Comparison of ENCODE assay signal across 8 cellular contexts in genomic region chr9:4662108-4662988, GRCh38. TPM values are rescaled to one million over a fixed set of nuclear protein-coding genes. Genes with fewer than 3 reads are reported as not detected.
DNase-seq lines count a peak whose midpoint lies in the region; ATAC-seq, FAIRE-seq and TF ChIP-seq lines count a peak whose summit lies in the region.

Gene PLPP6, plus strand, starts transcription at chr9:4662294. Its CDS starts 82 bp downstream, at chr9:4662376.

- H4K20me1 ChIP-seq in endothelial cell of umbilical vein (replicated peaks; ENCODE audit: control insufficient read depth, extremely low read depth, insufficient read depth, low read length) = no peaks in the 10 kb centered on the region

- dilution Hi-C loops in endothelial cell of umbilical vein (cut with MboI; ENCODE audit: extremely low pct_ligation_motif_present, low sequenced_read_pairs) = no loop called here

- POLR2A ChIA-PET in endothelial cell of umbilical vein (lab: Charles Lee) = no interaction called here

- H3K4me1 ChIP-seq in endothelial cell of umbilical vein (ENCODE audit: control insufficient read depth, extremely low read depth, insufficient read depth, low read length) = peaks cover 32% of the 10 kb centered on the region

- peak; percentile 76 for ATAC-seq in GM21360 (IDR thresholded peaks at IDR 0.05; ENCODE audit: unreplicated experiment)

- BruUV-seq in endothelial cell of umbilical vein (replicated peaks; lab: Mats Ljungman, UMichigan) = no TSS peak

- intact Hi-C loops in endothelial cell of umbilical vein (cut with micrococcal nuclease) = loop anchor here (1.0 to 2.0 kb wide), 5 partner anchors 17 to 326 kb away; partner anchors contain the start of gene CDC37L1

- no peaks in the 10 kb centered on the region for H3K9me3 ChIP-seq in endothelial cell of umbilical vein (replicated peaks; ENCODE audit: control insufficient read depth, insufficient read depth, low read length)

- peak within 1 kb of the TSS; percentile 82 for H3K4me2 ChIP-seq in endothelial cell of umbilical vein (ENCODE audit: insufficient read depth, low read length)

- peak within 1 kb of the TSS; percentile 64 for H3K9ac ChIP-seq in endothelial cell of umbilical vein (replicated peaks; ENCODE audit: extremely low read depth, insufficient read depth, low read length)

- peak within 1 kb of the TSS; percentile 57 to 81 (median 71) for H3K4me3 ChIP-seq in endothelial cell of umbilical vein (replicated peaks in 1 of 3; ENCODE audit: insufficient read depth in 1 of 3, low read depth in 1 of 3, low read length in 3 of 3)

- peak within 1 kb of the TSS; percentile 10 for H3K27ac ChIP-seq in endothelial cell of umbilical vein (ENCODE audit: insufficient read depth, low read depth, low read length)

- H3K9me1 ChIP-seq in endothelial cell of umbilical vein (replicated peaks; ENCODE audit: control insufficient read depth, extremely low read depth, insufficient read depth, low read length) = no peaks in the 10 kb centered on the region

- H3K79me2 ChIP-seq in endothelial cell of umbilical vein (ENCODE audit: control insufficient read depth, insufficient read depth, low read length) = no peaks in the 10 kb centered on the region

- H2AFZ ChIP-seq in endothelial cell of umbilical vein (ENCODE audit: low read depth, low read length) = peak within 1 kb of the TSS; percentile 79

- no peaks in the 10 kb centered on the region for H3K27me3 ChIP-seq in endothelial cell of umbilical vein (ENCODE audit: control insufficient read depth in 2 of 2, insufficient read depth in 2 of 2, low read length in 2 of 2)

- TF ChIP-seq CTCF in D721Med (IDR thresholded peaks at IDR 0.05; ENCODE audit: insufficient read depth, missing control alignments) (peak; percentile 60), endothelial cell of umbilical vein (IDR thresholded peaks at IDR 0.05; ENCODE audit: extremely low read depth in 1 of 2, insufficient read depth in 1 of 2, low read depth in 1 of 2, low read length in 2 of 2) (peak; percentile 18 to 57)

- CTCF ChIA-PET in endothelial cell of umbilical vein (lab: Charles Lee) = interaction anchor here (0.7 to 1.4 kb wide), 6 partner anchors 10 to 57 kb away, joined by 3 to 5 read pairs (median 3); partner anchors contain the start of gene CDC37L1

- H3K36me3 ChIP-seq in endothelial cell of umbilical vein (ENCODE audit: control insufficient read depth in 2 of 2, extremely low read depth in 1 of 2, insufficient read depth in 2 of 2, low read length in 2 of 2) = no peaks in the 10 kb centered on the region

- peak; percentile 74 for TF ChIP-seq POLR2A in endothelial cell of umbilical vein (IDR thresholded peaks at IDR 0.05; ENCODE audit: low read depth, low read length)

- DNase-seq in D721Med (ENCODE audit: insufficient read length, low spot score) (peak; percentile 57), HT-29 (ENCODE audit: low spot score) (peak; percentile 97), NOMO-1 treated with DMSO at 0.1 percent for 48 hours (lab: John Stamatoyannopoulos, UW; ENCODE audit: unreplicated experiment) (peak; percentile 36), activated T-cell treated with anti-CD3 and anti-CD28 coated beads for 24 hours (ENCODE audit: low read depth) (peak; percentile 69), endothelial cell of umbilical vein (ENCODE audit: low read depth, low spot score) (peak; percentile 76), middle frontal gyrus (ENCODE audit: extremely low spot score, low spot score) (peak; percentile 58)
- DNase-seq in stimulated activated CD8-positive, alpha-beta memory T cell treated with anti-CD3 and anti-CD28 coated beads, Interleukin-4, amount 100 ng/mL, for 48 hours = peak; percentile 82

- no peak for FAIRE-seq in D721Med (lab: Jason Lieb, UNC)
- FAIRE-seq in endothelial cell of umbilical vein (lab: Jason Lieb, UNC) = peak; percentile 76

TF ChIP-seq in endothelial cell of umbilical vein, 7 proteins besides CTCF, POLR2A, EP300 and RAD21:
- TF ChIP-seq FOS (IDR thresholded peaks at IDR 0.05; ENCODE audit: borderline replicate concordance, insufficient read depth, low read length) (no peak), POLR2AphosphoS5 (IDR thresholded peaks at IDR 0.05; ENCODE audit: insufficient read depth, low read depth, low read length) (peak; percentile 82), JUN (IDR thresholded peaks at IDR 0.05; ENCODE audit: borderline replicate concordance, insufficient read depth, insufficient read length, low read depth) (no peak)

RNA-seq across cellular contexts. Expression of gene PLPP6, which starts in this region (rescaled TPM):
- 12.7 and 13.5 TPM in 2 replicates for total RNA-seq in HT-29 (2014; rRNA removed; shearing (Covaris generic))
- 5.4 and 6.4 TPM in 2 replicates for total RNA-seq in endothelial cell of umbilical vein
- polyA plus RNA-seq in endothelial cell of umbilical vein = 6.3 and 7.0 TPM in 2 replicates
- polyA plus RNA-seq in endothelial cell of umbilical vein (2011; cell fraction: cytosol; rRNA removed) = 4.3 and 4.8 TPM in 2 replicates
- polyA plus RNA-seq in endothelial cell of umbilical vein (2011; cell fraction: nucleus; rRNA removed) = 3.3 and 3.8 TPM in 2 replicates
- polyA plus RNA-seq in endothelial cell of umbilical vein (2012) = 4.7 and 7.5 TPM in 2 replicates
- polyA minus RNA-seq in endothelial cell of umbilical vein = 11.6 and 14.5 TPM in 2 replicates
- polyA minus RNA-seq in endothelial cell of umbilical vein (2011; cell fraction: cytosol; rRNA and poly(A)+ RNA removed) = 4.6 TPM
- 6.1 and 7.4 TPM in 2 replicates for polyA minus RNA-seq in endothelial cell of umbilical vein (2011; cell fraction: nucleus; rRNA and poly(A)+ RNA removed)

Comparison
In these comparisons a context has a peak if more than half of its experiments do, and no peak if none do; other contexts are left out.
1. Peak in every context shown above with its lines: DNase-seq, ATAC-seq, H3K4me3 ChIP-seq and H3K27ac ChIP-seq.
2. DNase-seq: peak in every context shown above with its lines; median percentile 97 in HT-29; 82 in stimulated activated CD8-positive, alpha-beta memory T cell treated with anti-CD3 and anti-CD28 coated beads, Interleukin-4, amount 100 ng/mL, for 48 hours; 76 in endothelial cell of umbilical vein; 69 in activated T-cell treated with anti-CD3 and anti-CD28 coated beads for 24 hours; 58 in middle frontal gyrus; 57 in D721Med; 36 in NOMO-1 treated with DMSO at 0.1 percent for 48 hours.